Comparison of ENCODE assay signal across 13 cellular contexts in genomic region chr1:219177363-219177762, GRCh38. TPM values are rescaled to one million over a fixed set of nuclear protein-coding genes. Genes with fewer than 3 reads are reported as not detected.
DNase-seq lines count a peak whose midpoint lies in the region; ATAC-seq and TF ChIP-seq lines count a peak whose summit lies in the region.
"Had no signal": no experiment of that assay in that cellular context is flagged by ENCODE, and none has a peak within 500 bp of the region (broad histone marks: within the 10 kb centered on the region; RNA-seq: fewer than 3 reads in every experiment).

No MANE protein-coding gene starts in this region.

- H3K36me3 ChIP-seq in endocrine pancreas (ENCODE audit: control insufficient read depth, insufficient read depth, low read length) (no peaks in the 10 kb centered on the region), OCI-LY7 (ENCODE audit: insufficient read depth, low read length) (peaks cover 16% of the 10 kb centered on the region)

- intact Hi-C loops in activated CD4-positive, alpha-beta memory T cell treated with anti-CD3 and anti-CD28 coated beads for 36 hours (cut with micrococcal nuclease), result no loop called here
- intact Hi-C loops in OCI-LY7 (cut with micrococcal nuclease; ENCODE audit: unreplicated experiment), result loop anchor here (10.0 kb wide), 1 partner anchor 893 kb away; the partner anchor contains the start of gene RRP15

- H3K9me2 ChIP-seq in OCI-LY7 (ENCODE audit: insufficient read depth, low read length), result no peaks in the 10 kb centered on the region

- no peak for TF ChIP-seq CTCF in OCI-LY7 (conservative IDR thresholded peaks at IDR 0.05; ENCODE audit: low read length)

- no peak overlapping the region for H3K27ac ChIP-seq in OCI-LY7 (ENCODE audit: low read depth, low read length, poor library complexity, severe bottlenecking)
- H3K27ac ChIP-seq: hepatocyte, neutrophil, SJSA1 had no signal

- no peak overlapping the region; the same call in 1 of the 2 replicates for H3K4me2 ChIP-seq in OCI-LY7 (ENCODE audit: low read length)
- H3K4me2 ChIP-seq: hepatocyte had no signal

- DNase-seq in COLO668 (lab: John Stamatoyannopoulos, UW; ENCODE audit: unreplicated experiment), result no peak
- DNase-seq in activated CD4-positive, alpha-beta memory T cell treated with anti-CD3 and anti-CD28 coated beads for 36 hours, result no peak
- no peak for DNase-seq in activated CD4-positive, alpha-beta T cell treated with anti-CD3 and anti-CD28 coated beads, Interleukin-2, amount 50 U/mL, for 4 hours
- no peak for DNase-seq in OCI-LY7 (ENCODE audit: low spot score)
- DNase-seq: activated CD8-positive, alpha-beta memory T cell treated with anti-CD3 and anti-CD28 coated beads, Interleukin-2, amount 50 U/mL, for 4 hours; cerebellar nuclear complex had no signal

- H3K9ac ChIP-seq in endocrine pancreas (ENCODE audit: control insufficient read depth, insufficient read depth, low read length), result no peak overlapping the region

- no peaks in the 10 kb centered on the region for H4K20me1 ChIP-seq in OCI-LY7 (ENCODE audit: insufficient read depth, low read length)

- H3K27me3 Mint-ChIP-seq in activated CD4-positive, alpha-beta memory T cell treated with anti-CD3 and anti-CD28 coated beads for 36 hours, result no peaks in the 10 kb centered on the region

- POLR2A ChIA-PET in activated CD4-positive, alpha-beta memory T cell treated with anti-CD3 and anti-CD28 coated beads for 36 hours (lab: Charles Lee), result no interaction called here
- POLR2A ChIA-PET in OCI-LY7 (lab: Charles Lee), result interaction anchor here (1.2 to 2.7 kb wide), 4 partner anchors 10 to 21 kb away, joined by 3 to 14 read pairs (median 4); no protein-coding TSS in a partner anchor

- no TSS peak for BruUV-seq in OCI-LY7 (replicated peaks; lab: Mats Ljungman, UMichigan)

- peaks cover 48% of the 10 kb centered on the region for H3K4me1 Mint-ChIP-seq in activated CD4-positive, alpha-beta memory T cell treated with anti-CD3 and anti-CD28 coated beads for 36 hours (ENCODE audit: low read depth)

- peaks cover 22% of the 10 kb centered on the region for H3K36me3 Mint-ChIP-seq in activated CD4-positive, alpha-beta memory T cell treated with anti-CD3 and anti-CD28 coated beads for 36 hours

- no peaks in the 10 kb centered on the region for H3K9me3 Mint-ChIP-seq in activated CD4-positive, alpha-beta memory T cell treated with anti-CD3 and anti-CD28 coated beads for 36 hours

- peak; percentile 32 for ATAC-seq in GM18498 (IDR thresholded peaks at IDR 0.05; ENCODE audit: unreplicated experiment)
- ATAC-seq in GM21381 (IDR thresholded peaks at IDR 0.05; ENCODE audit: unreplicated experiment), result peak; percentile 37
- peak; percentile 35 for ATAC-seq in HG03196 (IDR thresholded peaks at IDR 0.05; ENCODE audit: unreplicated experiment)

- peaks cover 22% of the 10 kb centered on the region for H3K4me1 ChIP-seq in endocrine pancreas (ENCODE audit: control insufficient read depth, insufficient read depth, low read length)
- H3K4me1 ChIP-seq in OCI-LY7 (ENCODE audit: insufficient read depth, low read length, poor library complexity, severe bottlenecking), result peaks cover 15% of the 10 kb centered on the region

- no peaks in the 10 kb centered on the region for H3K9me3 ChIP-seq in endocrine pancreas (ENCODE audit: control insufficient read depth, low read length)
- peaks cover 6% of the 10 kb centered on the region; the same call in 1 of the 2 replicates for H3K9me3 ChIP-seq in OCI-LY7 (ENCODE audit: low read length)
- H3K9me3 ChIP-seq: neutrophil, SJSA1 had no signal

- H3K4me3 ChIP-seq in endocrine pancreas (ENCODE audit: control insufficient read depth, insufficient read depth, low read length), result peak overlapping the region; percentile 6
- no peak overlapping the region for H3K4me3 ChIP-seq in OCI-LY7 (ENCODE audit: low read depth, low read length, poor library complexity, severe bottlenecking)
- H3K4me3 ChIP-seq: hepatocyte, SJSA1 had no signal

- H2AFZ ChIP-seq in OCI-LY7 (ENCODE audit: low read length), result no peak overlapping the region
- H2AFZ ChIP-seq: hepatocyte had no signal

- no peak overlapping the region for H3K4me3 Mint-ChIP-seq in activated CD4-positive, alpha-beta memory T cell treated with anti-CD3 and anti-CD28 coated beads for 36 hours

- H3K27ac Mint-ChIP-seq in activated CD4-positive, alpha-beta memory T cell treated with anti-CD3 and anti-CD28 coated beads for 36 hours, result no peak overlapping the region

- CTCF ChIA-PET in activated CD4-positive, alpha-beta memory T cell treated with anti-CD3 and anti-CD28 coated beads for 36 hours (lab: Charles Lee), result interaction anchor here (1.3 kb wide), 1 partner anchor 11 kb away, joined by 4 read pairs; no protein-coding TSS in a partner anchor
- CTCF ChIA-PET in OCI-LY7 (lab: Charles Lee; ENCODE audit: unreplicated experiment), result no interaction called here

- H3K79me2 ChIP-seq in OCI-LY7 (ENCODE audit: insufficient read depth, low read depth, low read length), result peaks cover 13% of the 10 kb centered on the region

- H3K27me3 ChIP-seq in endocrine pancreas (ENCODE audit: control insufficient read depth, insufficient read depth, low read length), result no peaks in the 10 kb centered on the region
- H3K27me3 ChIP-seq: hepatocyte, neutrophil, SJSA1 had no signal

RNA-seq across cellular contexts. Expression of gene LYPLAL1, which starts 3.7 kb away (rescaled TPM):
- 10 to 100 TPM; 23.1 to 24.0 TPM for total RNA-seq in activated CD4-positive, alpha-beta memory T cell treated with anti-CD3 and anti-CD28 coated beads for 36 hours
- total RNA-seq in OCI-LY7 (2014; rRNA removed; shearing (Covaris generic)), result 13.2 and 19.6 TPM in 2 replicates
- 24.3 and 32.1 TPM in 2 replicates for total RNA-seq in OCI-LY7 (2022)
